ENCODE assay signal across 8 cellular contexts in genomic region chr17:13594762-13595697, GRCh38. TPM values are rescaled to one million over a fixed set of nuclear protein-coding genes. Genes with fewer than 3 reads are reported as not detected.
DNase-seq lines count a peak whose midpoint lies in the region; ATAC-seq, FAIRE-seq and TF ChIP-seq lines count a peak whose summit lies in the region.

No MANE protein-coding gene starts in this region.

- in situ Hi-C loops in mammary epithelial cell (cut with MboI; ENCODE audit: low sequenced_read_pairs in 2 of 2) = loop anchor here (10.0 to 25.0 kb wide), 6 partner anchors 258 to 1567 kb away; partner anchors contain the start of gene HS3ST3B1 (in 2 of the 2)

- CTCF ChIA-PET in AG04450 (lab: Charles Lee) (interaction anchor here (0.6 to 6.1 kb wide), 35 partner anchors 8 to 1343 kb away, joined by 3 to 57 read pairs (median 4); partner anchors contain the start of gene HS3ST3B1), activated B cell treated with CpG ODN at 0.5 μM for 24 hours (lab: Charles Lee) (interaction anchor here (0.8 to 6.7 kb wide), 3 partner anchors 707 to 1332 kb away, joined by 4 to 72 read pairs (median 11); partner anchors contain the start of gene HS3ST3B1), mammary epithelial cell (lab: Charles Lee; ENCODE audit: low non-redundant PET) (no interaction called here)

- H3K4me2 ChIP-seq in mammary epithelial cell (ENCODE audit: insufficient read depth, low read depth, low read length) = no peak overlapping the region

- 27% methylated on average over 12 of the region's 12 CpGs for WGBS in mammary epithelial cell (ENCODE audit: low coverage, missing lambda C conversion rate)

- POLR2A ChIA-PET in AG04450 (lab: Yijun Ruan, JAX) (interaction anchor here (1.3 to 1.4 kb wide), 2 partner anchors 706 kb away, joined by 4 to 5 read pairs; partner anchors contain the start of gene HS3ST3B1), activated B cell treated with CpG ODN at 0.5 μM for 24 hours (lab: Charles Lee) (no interaction called here)

- intact Hi-C loops in activated B cell treated with CpG ODN at 0.5 μM for 24 hours (cut with micrococcal nuclease) (loop anchor here (1.0 to 10.0 kb wide), 8 partner anchors 258 to 1562 kb away; no protein-coding TSS in a partner anchor), mammary epithelial cell (cut with micrococcal nuclease) (loop anchor here (1.0 to 10.0 kb wide), 6 partner anchors 257 to 1561 kb away; partner anchors contain the start of gene COX10)

- no peaks in the 10 kb centered on the region for H3K36me3 Mint-ChIP-seq in activated B cell treated with CpG ODN at 0.5 μM for 24 hours (ENCODE audit: low read depth)

- FAIRE-seq in GM19239 (lab: Jason Lieb, UNC) = peak; percentile 86

- TF ChIP-seq CTCF in AG04450 (IDR thresholded peaks at IDR 0.05; ENCODE audit: low read depth, low read length) = peak; percentile 90
- TF ChIP-seq CTCF in activated B cell treated with CpG ODN at 0.5 μM for 24 hours (IDR thresholded peaks at IDR 0.05) = peak; percentile 91
- TF ChIP-seq CTCF in mammary epithelial cell (conservative IDR thresholded peaks at IDR 0.05 in 1 of 2, IDR thresholded peaks at IDR 0.05 in 1 of 2; ENCODE audit: extremely low read depth in 1 of 2, insufficient read depth in 1 of 2, low read depth in 1 of 2, low read length in 2 of 2) = peak; percentile 88 to 91
- peak; percentile 87 for TF ChIP-seq CTCF in kidney epithelial cell (IDR thresholded peaks at IDR 0.05; ENCODE audit: insufficient read depth, low read length, poor library complexity, severe bottlenecking)

- H3K27ac ChIP-seq in AG04450 (ENCODE audit: low read depth, low read length) = peak overlapping the region; percentile 25
- no peak overlapping the region for H3K27ac ChIP-seq in mammary epithelial cell (ENCODE audit: insufficient read depth, low read depth, low read length)

- H3K4me1 Mint-ChIP-seq in activated B cell treated with CpG ODN at 0.5 μM for 24 hours = peaks cover 2% of the 10 kb centered on the region

- no peaks in the 10 kb centered on the region for H4K20me1 ChIP-seq in mammary epithelial cell (ENCODE audit: insufficient read depth, low read length)

- H3K27ac Mint-ChIP-seq in activated B cell treated with CpG ODN at 0.5 μM for 24 hours = no peak overlapping the region

- H3K4me3 ChIP-seq in AG04450 (ENCODE audit: low read depth, low read length) (peak overlapping the region; percentile 17; the same call in 1 of the 2 replicates), mammary epithelial cell (replicated peaks in 1 of 3; ENCODE audit: insufficient read depth in 1 of 3, low read depth in 2 of 3, low read length in 3 of 3) (no peak overlapping the region), kidney epithelial cell (ENCODE audit: low read depth, low read length) (peak overlapping the region; percentile 3)

- no peaks in the 10 kb centered on the region for H3K79me2 ChIP-seq in mammary epithelial cell (ENCODE audit: insufficient read depth, low read length)

- BruUV-seq in mammary epithelial cell (replicated peaks; lab: Mats Ljungman, UMichigan) = no TSS peak

- no peak overlapping the region for H3K4me3 Mint-ChIP-seq in activated B cell treated with CpG ODN at 0.5 μM for 24 hours

- no peak for ATAC-seq in activated B cell treated with CpG ODN at 0.5 μM for 24 hours (ENCODE audit: low read depth)

- H3K9me3 ChIP-seq in AG04450 (ENCODE audit: control insufficient read depth, insufficient read depth, low read length) = no peaks in the 10 kb centered on the region
- H3K9me3 ChIP-seq in mammary epithelial cell (replicated peaks; ENCODE audit: insufficient read depth, low read length) = no peaks in the 10 kb centered on the region

- H3K27me3 Mint-ChIP-seq in activated B cell treated with CpG ODN at 0.5 μM for 24 hours = peaks cover 32% of the 10 kb centered on the region

- peak; percentile 82 for DNase-seq in AG04450 (ENCODE audit: low read depth, low spot score)
- peak; percentile 44 for DNase-seq in GM19239 (ENCODE audit: insufficient read length, low spot score)
- peak; percentile 13 to 33 for DNase-seq in NCI-H1930 (lab: John Stamatoyannopoulos, UW)
- peak; percentile 20 for DNase-seq in activated B cell treated with CpG ODN at 0.5 μM for 24 hours
- DNase-seq in mammary epithelial cell = peak; percentile 62
- DNase-seq in kidney epithelial cell (ENCODE audit: low read depth) = no peak
- DNase-seq in stimulated activated CD4-positive, alpha-beta T cell treated with anti-CD3 and anti-CD28 coated beads, Interleukin-2, amount 100 ng/mL, for 4 hours (ENCODE audit: low read depth) = peak; percentile 74
- DNase-seq in cortex of kidney (lab: John Stamatoyannopoulos, UW) = no peak

- no peak overlapping the region for H3K9ac ChIP-seq in mammary epithelial cell (ENCODE audit: insufficient read depth, low read length)

- H3K9me3 Mint-ChIP-seq in activated B cell treated with CpG ODN at 0.5 μM for 24 hours = no peaks in the 10 kb centered on the region

- H2AFZ ChIP-seq in mammary epithelial cell (ENCODE audit: low read depth, low read length) = peak overlapping the region; percentile 68

- H3K4me1 ChIP-seq in mammary epithelial cell (ENCODE audit: insufficient read depth, low read length) = peaks cover 3% of the 10 kb centered on the region

- H3K36me3 ChIP-seq in mammary epithelial cell (ENCODE audit: insufficient read depth, low read length) (no peaks in the 10 kb centered on the region), kidney epithelial cell (ENCODE audit: control insufficient read depth, insufficient read depth, low read length) (no peaks in the 10 kb centered on the region)

- H3K27me3 ChIP-seq in AG04450 (ENCODE audit: control insufficient read depth, insufficient read depth, low read length) = no peaks in the 10 kb centered on the region
- no peaks in the 10 kb centered on the region for H3K27me3 ChIP-seq in mammary epithelial cell (ENCODE audit: insufficient read depth, low read length)
- H3K27me3 ChIP-seq in kidney epithelial cell (ENCODE audit: control insufficient read depth, insufficient read depth, low read length) = no peaks in the 10 kb centered on the region

- dilution Hi-C loops in mammary epithelial cell (cut with HindIII; ENCODE audit: low sequenced_read_pairs) = no loop called here

RNA-seq across cellular contexts. Expression of gene HS3ST3A1, which starts 6.7 kb away (rescaled TPM):
- polyA plus RNA-seq in AG04450 (2011; rRNA removed) (6.6 and 11.9 TPM in 2 replicates), mammary epithelial cell (1.4 TPM)
- polyA minus RNA-seq in AG04450 (2011; rRNA and poly(A)+ RNA removed) = 3.6 and 4.2 TPM in 2 replicates
- total RNA-seq in activated B cell treated with CpG ODN at 0.5 μM for 24 hours (not detected in 2 replicates), mammary epithelial cell (1 to 10 TPM; 1.0 to 1.7 TPM), kidney epithelial cell (37.5 and 38.4 TPM in 2 replicates)
- 0.16 TPM for polyA minus RNA-seq in mammary epithelial cell

Comparison
In these comparisons a context has a peak if more than half of its experiments do, and no peak if none do; other contexts are left out.
1. DNase-seq: peak in AG04450 (single experiment), GM19239 (single experiment), NCI-H1930 (2 of 2), activated B cell treated with CpG ODN at 0.5 μM for 24 hours (single experiment), mammary epithelial cell (single experiment) and stimulated activated CD4-positive, alpha-beta T cell treated with anti-CD3 and anti-CD28 coated beads, Interleukin-2, amount 100 ng/mL, for 4 hours (single experiment); none in kidney epithelial cell (single experiment) and cortex of kidney (single experiment).
2. H3K4me3 ChIP-seq: peak in AG04450 (single experiment) and kidney epithelial cell (single experiment); none in mammary epithelial cell (0 of 3).
3. RNA of gene HS3ST3A1, which starts 6.7 kb away (total RNA-seq): 37.5 to 38.4 TPM in kidney epithelial cell; 1.0 to 1.7 TPM in mammary epithelial cell and not detected in activated B cell treated with CpG ODN at 0.5 μM for 24 hours; every median in the first group is over 10 times any median in the second.
4. Peak in every context shown above with its lines, with median percentiles within 50 percentile points of each other: CTCF ChIP-seq.